1 cellular context compared by ENCODE assay signal in the genomic region with DNA sequence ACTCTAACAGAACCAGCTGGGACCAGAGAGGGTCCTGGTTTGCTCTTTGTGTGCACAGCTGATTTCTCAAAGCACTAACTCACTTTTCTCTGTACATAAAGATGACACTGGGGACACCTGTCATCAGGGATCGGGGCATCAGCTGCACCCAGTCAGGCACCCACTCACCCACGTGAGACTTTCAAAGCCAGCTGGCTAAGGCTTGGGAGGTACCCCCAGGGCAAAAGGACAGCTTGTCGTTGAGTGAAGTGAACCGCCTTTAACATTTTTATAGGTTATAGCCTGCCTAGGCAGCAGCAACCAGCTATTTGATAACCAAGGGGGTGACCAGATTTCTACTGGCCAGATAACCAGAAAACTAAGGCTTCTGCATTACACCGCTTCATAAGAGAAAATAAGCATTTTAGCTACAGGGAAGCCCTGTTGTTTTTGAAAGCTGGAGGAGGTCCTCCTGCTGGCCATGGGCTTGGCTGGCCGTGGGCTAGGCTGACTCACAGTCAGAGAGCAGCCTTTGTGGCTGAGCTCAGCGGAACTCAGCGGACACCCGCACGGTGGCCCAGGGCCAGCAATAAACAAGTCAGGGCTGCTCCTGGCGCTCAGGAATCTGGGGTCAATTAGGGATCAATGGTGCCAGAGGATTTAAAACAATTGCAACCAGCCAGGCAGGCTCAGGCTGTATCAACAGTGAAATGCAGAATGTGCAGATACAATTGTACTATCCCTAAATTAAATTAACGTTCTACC.
TF ChIP-seq lines count a peak whose summit lies in the region.

No MANE protein-coding gene starts in this region.

TF ChIP-seq in K562, 482 proteins besides CTCF, POLR2A, EP300 and RAD21 (continued from another document):
- TF ChIP-seq, protein P1, sequence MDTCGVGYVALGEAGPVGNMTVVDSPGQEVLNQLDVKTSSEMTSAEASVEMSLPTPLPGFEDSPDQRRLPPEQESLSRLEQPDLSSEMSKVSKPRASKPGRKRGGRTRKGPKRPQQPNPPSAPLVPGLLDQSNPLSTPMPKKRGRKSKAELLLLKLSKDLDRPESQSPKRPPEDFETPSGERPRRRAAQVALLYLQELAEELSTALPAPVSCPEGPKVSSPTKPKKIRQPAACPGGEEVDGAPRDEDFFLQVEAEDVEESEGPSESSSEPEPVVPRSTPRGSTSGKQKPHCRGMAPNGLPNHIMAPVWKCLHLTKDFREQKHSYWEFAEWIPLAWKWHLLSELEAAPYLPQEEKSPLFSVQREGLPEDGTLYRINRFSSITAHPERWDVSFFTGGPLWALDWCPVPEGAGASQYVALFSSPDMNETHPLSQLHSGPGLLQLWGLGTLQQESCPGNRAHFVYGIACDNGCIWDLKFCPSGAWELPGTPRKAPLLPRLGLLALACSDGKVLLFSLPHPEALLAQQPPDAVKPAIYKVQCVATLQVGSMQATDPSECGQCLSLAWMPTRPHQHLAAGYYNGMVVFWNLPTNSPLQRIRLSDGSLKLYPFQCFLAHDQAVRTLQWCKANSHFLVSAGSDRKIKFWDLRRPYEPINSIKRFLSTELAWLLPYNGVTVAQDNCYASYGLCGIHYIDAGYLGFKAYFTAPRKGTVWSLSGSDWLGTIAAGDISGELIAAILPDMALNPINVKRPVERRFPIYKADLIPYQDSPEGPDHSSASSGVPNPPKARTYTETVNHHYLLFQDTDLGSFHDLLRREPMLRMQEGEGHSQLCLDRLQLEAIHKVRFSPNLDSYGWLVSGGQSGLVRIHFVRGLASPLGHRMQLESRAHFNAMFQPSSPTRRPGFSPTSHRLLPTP (IDR thresholded peaks at IDR 0.05; ENCODE audit: borderline replicate concordance, extremely low read depth, insufficient read length) = no peak
- TF ChIP-seq ARHGAP35 (IDR thresholded peaks at IDR 0.05; ENCODE audit: partially characterized antibody) = no peak
